Comparison of ENCODE assay signal across 1 cellular context in the genomic region with DNA sequence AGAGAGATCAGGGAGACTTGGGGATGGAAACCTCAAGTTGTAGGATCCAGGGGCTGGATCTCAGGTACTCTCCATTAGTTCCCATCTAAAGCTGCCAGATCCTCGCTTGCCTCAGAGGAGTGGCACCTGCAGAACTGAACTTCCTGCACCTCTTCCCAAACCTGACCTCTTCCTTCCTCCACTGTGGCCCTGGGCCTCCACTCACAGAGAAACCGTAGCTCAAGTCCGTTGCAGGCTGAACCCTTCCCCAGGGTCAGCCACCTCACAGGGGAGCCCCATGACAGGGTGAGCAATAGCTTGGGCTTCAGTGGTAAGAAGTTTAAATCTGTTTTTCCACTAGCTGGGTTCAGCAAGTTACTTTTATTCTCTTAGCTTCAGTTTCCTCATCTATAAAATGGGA.
TF ChIP-seq lines count a peak whose summit lies in the region.

No MANE protein-coding gene starts in this region.

TF ChIP-seq in endothelial cell of umbilical vein, 7 proteins besides CTCF, POLR2A, EP300 and RAD21:
- TF ChIP-seq FOS (IDR thresholded peaks at IDR 0.05; ENCODE audit: borderline replicate concordance, insufficient read depth, low read length) (no peak), EZH2 (IDR thresholded peaks at IDR 0.05; ENCODE audit: borderline replicate concordance, low read depth, low read length, severe bottlenecking) (no peak)
